In genomic region chr18:44062345-44062744, GRCh38 we compare ENCODE assay signal across 23 cellular contexts.
"Had no signal": no experiment of that assay in that cellular context is flagged by ENCODE, and none has a peak within 500 bp of the region (broad histone marks: within the 10 kb centered on the region; RNA-seq: fewer than 3 reads in every experiment).

No MANE protein-coding gene starts in this region.

- H3K36me3 ChIP-seq: brain microvascular endothelial cell, cardiac muscle cell, Peyer's patch, SJCRH30, WERI-Rb-1 had no signal

- ATAC-seq: activated CD4-positive, alpha-beta T cell treated with anti-CD3 and anti-CD28 coated beads for 36 hours; activated T-cell treated with anti-CD3 and anti-CD28 coated beads, Interleukin-2, amount 50 U/mL, for 72 hours had no signal

- H3K9ac ChIP-seq: SK-N-SH had no signal

- H3K4me1 ChIP-seq: Peyer's patch, SJCRH30 had no signal

- H3K9me3 ChIP-seq: Peyer's patch, SJCRH30, SK-N-SH had no signal

- H3K4me2 ChIP-seq: SK-N-SH had no signal

- H3K4me3 ChIP-seq: cardiac muscle cell, Peyer's patch, SJCRH30 had no signal

- H3K27ac ChIP-seq: brain microvascular endothelial cell, cardiac muscle cell, Peyer's patch, RWPE1, SJCRH30, WERI-Rb-1 had no signal

- DNase-seq: activated CD4-positive, alpha-beta memory T cell treated with anti-CD3 and anti-CD28 coated beads, Interleukin-2, amount 10 ng/mL, durations not matched to agents 7 days and 5 days; activated CD4-positive, alpha-beta T cell treated with anti-CD3 and anti-CD28 coated beads for 36 hours; activated CD4-positive, alpha-beta T cell treated with anti-CD3 and anti-CD28 coated beads, Interleukin-2, amount 50 U/mL, for 1 hour; activated gamma-delta T cell treated with Interleukin-2 at 50 U/mL for 16 hours; activated naive CD4-positive, alpha-beta T cell treated with anti-CD3 and anti-CD28 coated beads, Interleukin-2, amount 10 ng/mL, durations not matched to agents 7 days and 5 days; activated naive CD8-positive, alpha-beta T cell treated with anti-CD3 and anti-CD28 coated beads for 36 hours; activated T-cell treated with anti-CD3 and anti-CD28 coated beads for 4 hours; activated T-cell treated with anti-CD3 and anti-CD28 coated beads, Interleukin-2, amount 50 U/mL, for 72 hours; brain microvascular endothelial cell; NCI-H1105; NCI-H1436; NCI-H1694 treated with DMSO at 0.1 percent for 48 hours; NCI-H2029 treated with DMSO at 0.1 percent for 48 hours; NCI-H510A treated with DMSO at 0.1 percent for 48 hours; NCI-H69; Peyer's patch; Right ventricle myocardium superior; SJCRH30; SK-N-SH; T-helper 1 cell; WERI-Rb-1 had no signal

- H3K27me3 ChIP-seq: brain microvascular endothelial cell, cardiac muscle cell, Peyer's patch, SJCRH30 had no signal
